8 cellular contexts compared by ENCODE assay signal in the genomic region with DNA sequence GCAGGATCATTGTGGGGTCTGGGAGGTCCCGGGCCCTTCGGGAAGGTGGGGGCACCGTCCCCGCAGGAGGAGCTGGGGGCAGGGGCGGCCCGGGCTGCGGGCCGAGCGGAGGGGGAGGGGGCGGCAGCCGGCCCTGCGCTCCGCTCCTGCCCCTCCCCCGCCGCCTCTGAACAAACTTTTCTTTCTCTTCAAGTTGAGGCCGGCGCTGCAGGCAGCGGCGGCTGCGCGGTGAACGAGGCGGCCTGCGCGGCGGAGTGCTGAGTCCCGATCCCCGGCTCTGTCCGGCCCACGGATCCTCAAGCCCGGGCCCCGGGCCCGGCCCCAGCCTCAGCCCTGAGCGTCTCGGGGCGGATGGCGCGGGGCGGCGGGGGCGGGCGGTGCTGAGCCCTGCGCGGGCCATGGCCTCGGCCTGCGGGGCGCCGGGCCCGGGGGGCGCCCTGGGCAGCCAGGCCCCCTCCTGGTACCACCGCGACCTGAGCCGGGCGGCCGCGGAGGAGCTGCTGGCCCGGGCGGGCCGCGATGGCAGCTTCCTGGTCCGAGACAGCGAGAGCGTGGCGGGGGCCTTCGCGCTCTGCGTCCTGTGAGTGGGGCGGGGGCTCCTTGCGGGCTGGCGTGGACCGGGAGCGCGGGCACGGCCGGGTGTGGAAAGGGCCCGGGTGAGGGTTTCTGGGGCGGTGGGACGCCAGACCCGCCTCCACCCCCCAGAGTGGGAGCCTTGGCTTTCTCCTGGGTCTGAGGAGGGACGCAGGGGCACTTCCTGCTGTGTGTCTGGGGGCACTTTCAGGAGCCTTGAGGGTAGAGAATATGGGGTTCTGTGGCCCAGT. TPM values are rescaled to one million over a fixed set of nuclear protein-coding genes. Genes with fewer than 3 reads are reported as not detected.
A peak's percentile ranks its signal among the peaks of the same experiment; 100 is the strongest.
DNase-seq lines count a peak whose midpoint lies in the region; ATAC-seq, FAIRE-seq and TF ChIP-seq lines count a peak whose summit lies in the region.

A gene with protein sequence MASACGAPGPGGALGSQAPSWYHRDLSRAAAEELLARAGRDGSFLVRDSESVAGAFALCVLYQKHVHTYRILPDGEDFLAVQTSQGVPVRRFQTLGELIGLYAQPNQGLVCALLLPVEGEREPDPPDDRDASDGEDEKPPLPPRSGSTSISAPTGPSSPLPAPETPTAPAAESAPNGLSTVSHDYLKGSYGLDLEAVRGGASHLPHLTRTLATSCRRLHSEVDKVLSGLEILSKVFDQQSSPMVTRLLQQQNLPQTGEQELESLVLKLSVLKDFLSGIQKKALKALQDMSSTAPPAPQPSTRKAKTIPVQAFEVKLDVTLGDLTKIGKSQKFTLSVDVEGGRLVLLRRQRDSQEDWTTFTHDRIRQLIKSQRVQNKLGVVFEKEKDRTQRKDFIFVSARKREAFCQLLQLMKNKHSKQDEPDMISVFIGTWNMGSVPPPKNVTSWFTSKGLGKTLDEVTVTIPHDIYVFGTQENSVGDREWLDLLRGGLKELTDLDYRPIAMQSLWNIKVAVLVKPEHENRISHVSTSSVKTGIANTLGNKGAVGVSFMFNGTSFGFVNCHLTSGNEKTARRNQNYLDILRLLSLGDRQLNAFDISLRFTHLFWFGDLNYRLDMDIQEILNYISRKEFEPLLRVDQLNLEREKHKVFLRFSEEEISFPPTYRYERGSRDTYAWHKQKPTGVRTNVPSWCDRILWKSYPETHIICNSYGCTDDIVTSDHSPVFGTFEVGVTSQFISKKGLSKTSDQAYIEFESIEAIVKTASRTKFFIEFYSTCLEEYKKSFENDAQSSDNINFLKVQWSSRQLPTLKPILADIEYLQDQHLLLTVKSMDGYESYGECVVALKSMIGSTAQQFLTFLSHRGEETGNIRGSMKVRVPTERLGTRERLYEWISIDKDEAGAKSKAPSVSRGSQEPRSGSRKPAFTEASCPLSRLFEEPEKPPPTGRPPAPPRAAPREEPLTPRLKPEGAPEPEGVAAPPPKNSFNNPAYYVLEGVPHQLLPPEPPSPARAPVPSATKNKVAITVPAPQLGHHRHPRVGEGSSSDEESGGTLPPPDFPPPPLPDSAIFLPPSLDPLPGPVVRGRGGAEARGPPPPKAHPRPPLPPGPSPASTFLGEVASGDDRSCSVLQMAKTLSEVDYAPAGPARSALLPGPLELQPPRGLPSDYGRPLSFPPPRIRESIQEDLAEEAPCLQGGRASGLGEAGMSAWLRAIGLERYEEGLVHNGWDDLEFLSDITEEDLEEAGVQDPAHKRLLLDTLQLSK (plus strand): TSS at position 181 of the 824 bp plus-strand sequence. CDS start 218 bp downstream, at position 399.

- DNase-seq in A549 (ENCODE audit: low read depth in 1 of 2, low spot score in 1 of 2) = no peak
- peak; percentile 25 for DNase-seq in T-helper 9 cell
- DNase-seq in colonic mucosa = peak; percentile 65
- DNase-seq in left lung = peak; percentile 62 to 92
- DNase-seq in stimulated activated CD4-positive, alpha-beta T cell treated with anti-CD3 and anti-CD28 coated beads, Interleukin-4, amount 100 ng/mL, for 24 hours = peak; percentile 44
- DNase-seq in amniotic stem cell (lab: John Stamatoyannopoulos, UW) = no peak
- DNase-seq in COR-L47 (lab: John Stamatoyannopoulos, UW) = no peak

- POLR2A ChIA-PET in A549 (lab: Yijun Ruan, JAX) = no interaction called here

- H3K27me3 ChIP-seq in colonic mucosa (no peaks in the 10 kb centered on the region), left lung (no peaks in the 10 kb centered on the region)

- TF ChIP-seq POLR2A in A549 (IDR thresholded peaks at IDR 0.05; ENCODE audit: low read length) (0 out of 2 replicates have a peak, but pooled peaks have one; percentile 17), GM18526 (IDR thresholded peaks at IDR 0.05; ENCODE audit: extremely low read depth, insufficient read length) (peak; percentile 19)

- H3K36me3 ChIP-seq in colonic mucosa = peaks cover 6% of the 10 kb centered on the region
- H3K36me3 ChIP-seq in left lung = peaks cover 0 to 32% of the 10 kb centered on the region in 2 donors

- CTCF ChIA-PET in A549 (lab: Yijun Ruan, JAX) = interaction anchor here (1.0 to 9.4 kb wide), 2 partner anchors 12 to 206 kb away, joined by 4 to 83 read pairs; no protein-coding TSS in a partner anchor

- TF ChIP-seq RAD21 in A549 (conservative IDR thresholded peaks at IDR 0.05 in 1 of 2, IDR thresholded peaks at IDR 0.05 in 1 of 2) = no peak

- ATAC-seq in A549 = peak in 1 of 2 experiments; percentile 6; a peak in 1 of 6 replicates
- ATAC-seq in left lung = peak; percentile 18

- no CpG with 5 or more reads among the region's 80 CpGs for WGBS in A549 (ENCODE audit: missing lambda C conversion rate)

- no peak for TF ChIP-seq CTCF in A549 (IDR thresholded peaks at IDR 0.05)
- TF ChIP-seq CTCF in colonic mucosa (IDR thresholded peaks at IDR 0.05) = no peak
- TF ChIP-seq CTCF in left lung (IDR thresholded peaks at IDR 0.05) = no peak

- peak within 1 kb of the TSS; percentile 93 for H3K4me2 ChIP-seq in A549

- no peak for FAIRE-seq in A549 (lab: Jason Lieb, UNC)

- peaks cover 24% of the 10 kb centered on the region for H3K4me1 ChIP-seq in A549
- no peaks in the 10 kb centered on the region for H3K4me1 ChIP-seq in colonic mucosa
- peaks cover 13 to 44% of the 10 kb centered on the region in 2 donors for H3K4me1 ChIP-seq in left lung

- no peak for TF ChIP-seq EP300 in A549 (IDR thresholded peaks at IDR 0.05)

- H3K9me3 ChIP-seq in A549 (no peaks in the 10 kb centered on the region), colonic mucosa (no peaks in the 10 kb centered on the region), left lung (no peaks in the 10 kb centered on the region)

- intact Hi-C loops in colonic mucosa (cut with DNase I) = loop anchor here (5.0 kb wide), 1 partner anchor 42 kb away; no protein-coding TSS in a partner anchor
- intact Hi-C loops in left lung (cut with DNase I) = no loop called here

- H3K27ac ChIP-seq in A549 (peak within 1 kb of the TSS; percentile 97 to 98), colonic mucosa (peak within 1 kb of the TSS; percentile 98), left lung (peak within 1 kb of the TSS; percentile 97 to 98)

- H3K9ac ChIP-seq in colonic mucosa (ENCODE audit: low read depth in 2 of 2, low read length in 2 of 2) = peak within 1 kb of the TSS; percentile 91 to 97

- H3K4me3 ChIP-seq in A549 (peak within 1 kb of the TSS; percentile 92), colonic mucosa (peak within 1 kb of the TSS; percentile 75), left lung (peak within 1 kb of the TSS; percentile 81 to 88)

TF ChIP-seq in A549, 52 proteins besides CTCF, POLR2A, EP300 and RAD21:
- TF ChIP-seq RCOR1 (IDR thresholded peaks at IDR 0.05; ENCODE audit: low read depth, low read length) (no peak), JUN (IDR thresholded peaks at IDR 0.05) (peak in 1 of 2 experiments; percentile 27; a peak in 1 of 5 replicates), NR3C1 (IDR thresholded peaks at IDR 0.05) (no peak)
- TF ChIP-seq, protein P1, sequence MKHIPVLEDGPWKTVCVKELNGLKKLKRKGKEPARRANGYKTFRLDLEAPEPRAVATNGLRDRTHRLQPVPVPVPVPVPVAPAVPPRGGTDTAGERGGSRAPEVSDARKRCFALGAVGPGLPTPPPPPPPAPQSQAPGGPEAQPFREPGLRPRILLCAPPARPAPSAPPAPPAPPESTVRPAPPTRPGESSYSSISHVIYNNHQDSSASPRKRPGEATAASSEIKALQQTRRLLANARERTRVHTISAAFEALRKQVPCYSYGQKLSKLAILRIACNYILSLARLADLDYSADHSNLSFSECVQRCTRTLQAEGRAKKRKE (CRISPR knock-in tag; IDR thresholded peaks at IDR 0.05; ENCODE audit: low read depth) = no peak

RNA-seq across cellular contexts. Expression of the gene that starts here (rescaled TPM):
- polyA plus RNA-seq in A549 (2011; rRNA removed) (67.4 and 84.8 TPM in 2 replicates), A549 (2017; fragmentation: RNase III; extraction: RNeasy Plus Mini Kit Qiagen cat#74134 plus additional on column Dnase treatment) (94.5 to 117 TPM (median 103 TPM) in 3 replicates)
- polyA plus RNA-seq in A549 (2012; cell fraction: cytosol; rRNA removed) = 58.1 and 79.4 TPM in 2 replicates
- 441 and 536 TPM in 2 replicates for polyA plus RNA-seq in A549 (2012; cell fraction: nucleus; rRNA removed)
- polyA minus RNA-seq in A549 (2011; rRNA and poly(A)+ RNA removed) = 129 and 131 TPM in 2 replicates
- total RNA-seq in colonic mucosa (100 to 1,000 TPM; 120 to 166 TPM), left lung (100 to 1,000 TPM; 159 to 201 TPM)

Comparison
In these comparisons a context has a peak if more than half of its experiments do, and no peak if none do; other contexts are left out.
1. DNase-seq: peak in T-helper 9 cell (single experiment), colonic mucosa (single experiment), left lung (2 of 2) and stimulated activated CD4-positive, alpha-beta T cell treated with anti-CD3 and anti-CD28 coated beads, Interleukin-4, amount 100 ng/mL, for 24 hours (single experiment); none in A549 (0 of 2), amniotic stem cell (single experiment) and COR-L47 (single experiment).
2. Peak in every context shown above with its lines, with median percentiles within 50 percentile points of each other: H3K27ac ChIP-seq and H3K4me3 ChIP-seq.